1 cellular context compared by ENCODE assay signal in the genomic region with DNA sequence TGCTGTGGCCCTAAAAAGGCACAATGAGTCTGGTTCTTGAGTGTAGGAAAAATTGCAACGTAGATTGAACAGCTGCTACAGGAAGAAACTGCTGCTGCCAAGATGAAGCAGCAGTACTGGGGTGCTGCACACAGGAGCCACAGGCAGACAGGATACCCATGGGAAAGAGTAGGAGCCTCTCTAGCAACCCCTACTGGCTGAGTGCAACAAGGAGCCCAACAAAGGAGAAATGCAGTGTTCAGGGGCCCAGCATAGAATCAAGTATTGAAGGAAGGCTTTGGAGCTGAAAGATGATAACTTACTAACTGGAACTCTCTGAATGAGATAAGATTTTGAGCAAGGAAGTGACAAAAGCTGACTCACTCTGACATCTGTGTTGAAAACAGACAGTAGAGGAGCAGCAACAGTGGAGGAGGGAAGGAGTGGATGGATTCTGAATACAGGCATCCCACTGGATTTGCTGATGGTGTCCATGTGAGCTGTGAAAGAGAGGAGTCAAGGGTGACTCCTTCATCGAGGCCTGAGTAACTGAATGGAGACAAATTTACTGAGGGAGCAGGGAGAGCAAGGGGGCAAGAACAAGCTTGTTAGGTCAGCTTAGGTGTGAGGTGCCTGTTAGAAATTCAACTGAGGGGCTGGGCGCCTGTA.
TF ChIP-seq lines count a peak whose summit lies in the region.

No MANE protein-coding gene starts in this region.

TF ChIP-seq in GM12878, 131 proteins besides CTCF, POLR2A, EP300 and RAD21 (continued from another document):
- TF ChIP-seq, protein P1, sequence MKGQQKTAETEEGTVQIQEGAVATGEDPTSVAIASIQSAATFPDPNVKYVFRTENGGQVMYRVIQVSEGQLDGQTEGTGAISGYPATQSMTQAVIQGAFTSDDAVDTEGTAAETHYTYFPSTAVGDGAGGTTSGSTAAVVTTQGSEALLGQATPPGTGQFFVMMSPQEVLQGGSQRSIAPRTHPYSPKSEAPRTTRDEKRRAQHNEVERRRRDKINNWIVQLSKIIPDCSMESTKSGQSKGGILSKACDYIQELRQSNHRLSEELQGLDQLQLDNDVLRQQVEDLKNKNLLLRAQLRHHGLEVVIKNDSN (IDR thresholded peaks at IDR 0.05; ENCODE audit: borderline replicate concordance, extremely low read length, insufficient read depth, low read depth, low read length), result no peak
- no peak for TF ChIP-seq BACH1 (IDR thresholded peaks at IDR 0.05; ENCODE audit: borderline replicate concordance)
- TF ChIP-seq, protein P2, sequence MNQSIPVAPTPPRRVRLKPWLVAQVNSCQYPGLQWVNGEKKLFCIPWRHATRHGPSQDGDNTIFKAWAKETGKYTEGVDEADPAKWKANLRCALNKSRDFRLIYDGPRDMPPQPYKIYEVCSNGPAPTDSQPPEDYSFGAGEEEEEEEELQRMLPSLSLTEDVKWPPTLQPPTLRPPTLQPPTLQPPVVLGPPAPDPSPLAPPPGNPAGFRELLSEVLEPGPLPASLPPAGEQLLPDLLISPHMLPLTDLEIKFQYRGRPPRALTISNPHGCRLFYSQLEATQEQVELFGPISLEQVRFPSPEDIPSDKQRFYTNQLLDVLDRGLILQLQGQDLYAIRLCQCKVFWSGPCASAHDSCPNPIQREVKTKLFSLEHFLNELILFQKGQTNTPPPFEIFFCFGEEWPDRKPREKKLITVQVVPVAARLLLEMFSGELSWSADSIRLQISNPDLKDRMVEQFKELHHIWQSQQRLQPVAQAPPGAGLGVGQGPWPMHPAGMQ (IDR thresholded peaks at IDR 0.05; ENCODE audit: borderline replicate concordance), result no peak
- TF ChIP-seq, protein P3, sequence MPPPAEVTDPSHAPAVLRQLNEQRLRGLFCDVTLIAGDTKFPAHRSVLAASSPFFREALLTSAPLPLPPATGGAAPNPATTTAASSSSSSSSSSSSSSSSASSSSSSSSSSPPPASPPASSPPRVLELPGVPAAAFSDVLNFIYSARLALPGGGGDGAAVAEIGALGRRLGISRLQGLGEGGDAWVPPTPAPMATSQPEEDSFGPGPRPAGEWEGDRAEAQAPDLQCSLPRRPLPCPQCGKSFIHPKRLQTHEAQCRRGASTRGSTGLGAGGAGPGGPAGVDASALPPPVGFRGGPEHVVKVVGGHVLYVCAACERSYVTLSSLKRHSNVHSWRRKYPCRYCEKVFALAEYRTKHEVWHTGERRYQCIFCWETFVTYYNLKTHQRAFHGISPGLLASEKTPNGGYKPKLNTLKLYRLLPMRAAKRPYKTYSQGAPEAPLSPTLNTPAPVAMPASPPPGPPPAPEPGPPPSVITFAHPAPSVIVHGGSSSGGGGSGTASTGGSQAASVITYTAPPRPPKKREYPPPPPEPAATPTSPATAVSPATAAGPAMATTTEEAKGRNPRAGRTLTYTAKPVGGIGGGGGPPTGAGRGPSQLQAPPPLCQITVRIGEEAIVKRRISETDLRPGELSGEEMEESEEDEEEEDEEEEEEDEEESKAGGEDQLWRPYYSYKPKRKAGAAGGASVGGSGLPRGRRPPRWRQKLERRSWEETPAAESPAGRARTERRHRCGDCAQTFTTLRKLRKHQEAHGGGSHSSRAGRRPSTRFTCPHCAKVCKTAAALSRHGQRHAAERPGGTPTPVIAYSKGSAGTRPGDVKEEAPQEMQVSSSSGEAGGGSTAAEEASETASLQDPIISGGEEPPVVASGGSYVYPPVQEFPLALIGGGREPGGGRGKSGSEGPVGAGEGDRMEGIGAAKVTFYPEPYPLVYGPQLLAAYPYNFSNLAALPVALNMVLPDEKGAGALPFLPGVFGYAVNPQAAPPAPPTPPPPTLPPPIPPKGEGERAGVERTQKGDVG (CRISPR knock-in tag; IDR thresholded peaks at IDR 0.05), result no peak
- no peak for TF ChIP-seq MTA2 (IDR thresholded peaks at IDR 0.05; ENCODE audit: low read depth)
- TF ChIP-seq RELA (IDR thresholded peaks at IDR 0.05; ENCODE audit: borderline replicate concordance, partially characterized antibody), result no peak
- TF ChIP-seq, protein P4, sequence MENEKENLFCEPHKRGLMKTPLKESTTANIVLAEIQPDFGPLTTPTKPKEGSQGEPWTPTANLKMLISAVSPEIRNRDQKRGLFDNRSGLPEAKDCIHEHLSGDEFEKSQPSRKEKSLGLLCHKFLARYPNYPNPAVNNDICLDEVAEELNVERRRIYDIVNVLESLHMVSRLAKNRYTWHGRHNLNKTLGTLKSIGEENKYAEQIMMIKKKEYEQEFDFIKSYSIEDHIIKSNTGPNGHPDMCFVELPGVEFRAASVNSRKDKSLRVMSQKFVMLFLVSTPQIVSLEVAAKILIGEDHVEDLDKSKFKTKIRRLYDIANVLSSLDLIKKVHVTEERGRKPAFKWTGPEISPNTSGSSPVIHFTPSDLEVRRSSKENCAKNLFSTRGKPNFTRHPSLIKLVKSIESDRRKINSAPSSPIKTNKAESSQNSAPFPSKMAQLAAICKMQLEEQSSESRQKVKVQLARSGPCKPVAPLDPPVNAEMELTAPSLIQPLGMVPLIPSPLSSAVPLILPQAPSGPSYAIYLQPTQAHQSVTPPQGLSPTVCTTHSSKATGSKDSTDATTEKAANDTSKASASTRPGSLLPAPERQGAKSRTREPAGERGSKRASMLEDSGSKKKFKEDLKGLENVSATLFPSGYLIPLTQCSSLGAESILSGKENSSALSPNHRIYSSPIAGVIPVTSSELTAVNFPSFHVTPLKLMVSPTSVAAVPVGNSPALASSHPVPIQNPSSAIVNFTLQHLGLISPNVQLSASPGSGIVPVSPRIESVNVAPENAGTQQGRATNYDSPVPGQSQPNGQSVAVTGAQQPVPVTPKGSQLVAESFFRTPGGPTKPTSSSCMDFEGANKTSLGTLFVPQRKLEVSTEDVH (IDR thresholded peaks at IDR 0.05; ENCODE audit: low read depth, partially characterized antibody), result no peak
- TF ChIP-seq, protein P5, sequence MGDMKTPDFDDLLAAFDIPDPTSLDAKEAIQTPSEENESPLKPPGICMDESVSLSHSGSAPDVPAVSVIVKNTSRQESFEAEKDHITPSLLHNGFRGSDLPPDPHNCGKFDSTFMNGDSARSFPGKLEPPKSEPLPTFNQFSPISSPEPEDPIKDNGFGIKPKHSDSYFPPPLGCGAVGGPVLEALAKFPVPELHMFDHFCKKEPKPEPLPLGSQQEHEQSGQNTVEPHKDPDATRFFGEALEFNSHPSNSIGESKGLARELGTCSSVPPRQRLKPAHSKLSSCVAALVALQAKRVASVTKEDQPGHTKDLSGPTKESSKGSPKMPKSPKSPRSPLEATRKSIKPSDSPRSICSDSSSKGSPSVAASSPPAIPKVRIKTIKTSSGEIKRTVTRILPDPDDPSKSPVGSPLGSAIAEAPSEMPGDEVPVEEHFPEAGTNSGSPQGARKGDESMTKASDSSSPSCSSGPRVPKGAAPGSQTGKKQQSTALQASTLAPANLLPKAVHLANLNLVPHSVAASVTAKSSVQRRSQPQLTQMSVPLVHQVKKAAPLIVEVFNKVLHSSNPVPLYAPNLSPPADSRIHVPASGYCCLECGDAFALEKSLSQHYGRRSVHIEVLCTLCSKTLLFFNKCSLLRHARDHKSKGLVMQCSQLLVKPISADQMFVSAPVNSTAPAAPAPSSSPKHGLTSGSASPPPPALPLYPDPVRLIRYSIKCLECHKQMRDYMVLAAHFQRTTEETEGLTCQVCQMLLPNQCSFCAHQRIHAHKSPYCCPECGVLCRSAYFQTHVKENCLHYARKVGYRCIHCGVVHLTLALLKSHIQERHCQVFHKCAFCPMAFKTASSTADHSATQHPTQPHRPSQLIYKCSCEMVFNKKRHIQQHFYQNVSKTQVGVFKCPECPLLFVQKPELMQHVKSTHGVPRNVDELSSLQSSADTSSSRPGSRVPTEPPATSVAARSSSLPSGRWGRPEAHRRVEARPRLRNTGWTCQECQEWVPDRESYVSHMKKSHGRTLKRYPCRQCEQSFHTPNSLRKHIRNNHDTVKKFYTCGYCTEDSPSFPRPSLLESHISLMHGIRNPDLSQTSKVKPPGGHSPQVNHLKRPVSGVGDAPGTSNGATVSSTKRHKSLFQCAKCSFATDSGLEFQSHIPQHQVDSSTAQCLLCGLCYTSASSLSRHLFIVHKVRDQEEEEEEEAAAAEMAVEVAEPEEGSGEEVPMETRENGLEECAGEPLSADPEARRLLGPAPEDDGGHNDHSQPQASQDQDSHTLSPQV (IDR thresholded peaks at IDR 0.05), result no peak
- TF ChIP-seq, protein P6, sequence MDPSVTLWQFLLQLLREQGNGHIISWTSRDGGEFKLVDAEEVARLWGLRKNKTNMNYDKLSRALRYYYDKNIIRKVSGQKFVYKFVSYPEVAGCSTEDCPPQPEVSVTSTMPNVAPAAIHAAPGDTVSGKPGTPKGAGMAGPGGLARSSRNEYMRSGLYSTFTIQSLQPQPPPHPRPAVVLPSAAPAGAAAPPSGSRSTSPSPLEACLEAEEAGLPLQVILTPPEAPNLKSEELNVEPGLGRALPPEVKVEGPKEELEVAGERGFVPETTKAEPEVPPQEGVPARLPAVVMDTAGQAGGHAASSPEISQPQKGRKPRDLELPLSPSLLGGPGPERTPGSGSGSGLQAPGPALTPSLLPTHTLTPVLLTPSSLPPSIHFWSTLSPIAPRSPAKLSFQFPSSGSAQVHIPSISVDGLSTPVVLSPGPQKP (IDR thresholded peaks at IDR 0.05; ENCODE audit: low read depth, low read length), result no peak
- no peak for TF ChIP-seq HDAC2 (IDR thresholded peaks at IDR 0.05)
- peak; percentile 11 for TF ChIP-seq MEF2B (IDR thresholded peaks at IDR 0.05; ENCODE audit: partially characterized antibody, poor library complexity, severe bottlenecking)
- peak; percentile 45; the same call in 1 of the 2 replicates for TF ChIP-seq YY1 (IDR thresholded peaks at IDR 0.05; ENCODE audit: low read depth, low read length)
- TF ChIP-seq SUPT20H (IDR thresholded peaks at IDR 0.05; ENCODE audit: borderline replicate concordance, control insufficient read depth, low read depth, low read length), result no peak
- TF ChIP-seq BMI1 (IDR thresholded peaks at IDR 0.05; ENCODE audit: borderline replicate concordance), result no peak
